Comparison of ENCODE assay signal across 9 cellular contexts in genomic region chr17:47203984-47204721, GRCh38. TPM values are rescaled to one million over a fixed set of nuclear protein-coding genes. Genes with fewer than 3 reads are reported as not detected.
DNase-seq lines count a peak whose midpoint lies in the region; ATAC-seq and TF ChIP-seq lines count a peak whose summit lies in the region.
"Had no signal": no experiment of that assay in that cellular context is flagged by ENCODE, and none has a peak within 500 bp of the region (broad histone marks: within the 10 kb centered on the region; RNA-seq: fewer than 3 reads in every experiment).

No MANE protein-coding gene starts in this region.

- TF ChIP-seq CTCF in NB4 (IDR thresholded peaks at IDR 0.05; ENCODE audit: low read depth, low read length) (no peak), natural killer cell (IDR thresholded peaks at IDR 0.05) (no peak)

- peaks cover 29 to 30% of the 10 kb centered on the region in 2 donors for H3K4me1 Mint-ChIP-seq in natural killer cell

- H3K27me3 Mint-ChIP-seq in natural killer cell (ENCODE audit: low read depth in 2 of 2) = no peaks in the 10 kb centered on the region

- no peaks in the 10 kb centered on the region for H3K9me3 Mint-ChIP-seq in natural killer cell

- peak overlapping the region; percentile 72 for H3K4me3 Mint-ChIP-seq in natural killer cell

- H3K4me3 ChIP-seq in NB4 (ENCODE audit: low read depth, low read length) = no peak overlapping the region

- peak overlapping the region; percentile 86 to 90 for H3K27ac Mint-ChIP-seq in natural killer cell

- intact Hi-C loops in natural killer cell (cut with micrococcal nuclease) = loop anchor here (1.0 to 2.0 kb wide), 2 partner anchors 15 to 16 kb away; partner anchors contain the start of gene CDC27

- ATAC-seq in natural killer cell = peak; percentile 55 to 71 (median 57)
- ATAC-seq in GM19324 (IDR thresholded peaks at IDR 0.05; ENCODE audit: low FRiP score, unreplicated experiment) = no peak

- no peaks in the 10 kb centered on the region for H3K36me3 Mint-ChIP-seq in natural killer cell

- DNase-seq in AG08395 (ENCODE audit: low spot score) (peak; percentile 36), NB4 (ENCODE audit: low read depth) (peak; percentile 45), natural killer cell (peak; percentile 47), KG1 (lab: John Stamatoyannopoulos, UW) (no peak), NCI-H69 (lab: John Stamatoyannopoulos, UW) (no peak), DMS 273 (lab: John Stamatoyannopoulos, UW; ENCODE audit: unreplicated experiment) (no peak)
- DNase-seq in activated gamma-delta T cell treated with anti-CD3 and anti-CD28 coated beads, Interleukin-2, amount 50 U/mL, for 16 hours (ENCODE audit: low read depth) = peak; percentile 28
- DNase-seq: NCI-H1930 had no signal

- no peak for TF ChIP-seq POLR2A in NB4 (IDR thresholded peaks at IDR 0.05; ENCODE audit: extremely low read depth, insufficient read length)

RNA-seq across cellular contexts. Expression of gene MYL4, which starts 5.0 kb away (rescaled TPM):
- under 1 TPM in 1 of 3 donors, not detected in 2; 0.33 TPM for total RNA-seq in natural killer cell

RNA-seq across cellular contexts. Expression of gene CDC27, which starts 15.1 kb away (rescaled TPM):
- 10 to 100 TPM; 77.3 to 87.3 (median 78.8) TPM for total RNA-seq in natural killer cell

RNA-seq across cellular contexts. Expression of gene ITGB3, which starts 49.5 kb away (rescaled TPM):
- 10 to 100 TPM in 2 of 3 donors, 1 to 10 TPM in 1; 4.2 to 30.6 (median 11.6) TPM for total RNA-seq in natural killer cell

Comparison
In these comparisons a context has a peak if more than half of its experiments do, and no peak if none do; other contexts are left out.
1. DNase-seq: peak in AG08395 (single experiment), NB4 (single experiment), activated gamma-delta T cell treated with anti-CD3 and anti-CD28 coated beads, Interleukin-2, amount 50 U/mL, for 16 hours (single experiment) and natural killer cell (single experiment); none in KG1 (single experiment), NCI-H69 (single experiment) and DMS 273 (single experiment).